In genomic region chr1:206551296-206551984, GRCh38 we compare ENCODE assay signal across 19 cellular contexts. TPM values are rescaled to one million over a fixed set of nuclear protein-coding genes. Genes with fewer than 3 reads are reported as not detected.
DNase-seq lines count a peak whose midpoint lies in the region; ATAC-seq and TF ChIP-seq lines count a peak whose summit lies in the region.
"Had no signal": no experiment of that assay in that cellular context is flagged by ENCODE, and none has a peak within 500 bp of the region (broad histone marks: within the 10 kb centered on the region; RNA-seq: fewer than 3 reads in every experiment).

No MANE protein-coding gene starts in this region.

- no peak overlapping the region for H3K4me3 Mint-ChIP-seq in T-helper 17 cell
- H3K4me3 Mint-ChIP-seq: type B pancreatic cell had no signal

- ATAC-seq in heart left ventricle, result no peak
- no peak for ATAC-seq in T-helper 17 cell

- intact Hi-C loops in heart left ventricle (cut with DNase I), result no loop called here
- intact Hi-C loops in thyroid gland (cut with DNase I), result loop anchor here (2.0 kb wide), 1 partner anchor 25 kb away; no protein-coding TSS in a partner anchor

- TF ChIP-seq CTCF in cardiac muscle cell (IDR thresholded peaks at IDR 0.05; ENCODE audit: low read depth, low read length) (no peak), heart left ventricle (IDR thresholded peaks at IDR 0.05) (no peak), thyroid gland (IDR thresholded peaks at IDR 0.05) (no peak)

- H3K36me3 Mint-ChIP-seq in T-helper 17 cell (ENCODE audit: low read depth), result peaks cover 2% of the 10 kb centered on the region
- H3K36me3 Mint-ChIP-seq: type B pancreatic cell had no signal

- H3K9me3 ChIP-seq in cardiac muscle cell (ENCODE audit: low read depth) (no peaks in the 10 kb centered on the region), heart left ventricle (no peaks in the 10 kb centered on the region), T-helper 17 cell (ENCODE audit: control insufficient read depth, low read length, poor library complexity, severe bottlenecking) (no peaks in the 10 kb centered on the region), thyroid gland (no peaks in the 10 kb centered on the region)
- no peaks in the 10 kb centered on the region for H3K9me3 ChIP-seq in effector memory CD4-positive, alpha-beta T cell (ENCODE audit: control insufficient read depth, low read length)
- H3K9me3 ChIP-seq: heart right ventricle, pancreas, sigmoid colon had no signal

- H3K27ac ChIP-seq in cardiac muscle cell (peak overlapping the region; percentile 52), heart left ventricle (peak overlapping the region in 1 of 12 donors; percentile 58), thyroid gland (peak overlapping the region in 2 of 3 donors; percentile 53 to 62)
- peak overlapping the region; percentile 66 for H3K27ac ChIP-seq in effector memory CD4-positive, alpha-beta T cell (ENCODE audit: insufficient read depth, low read length, poor library complexity, severe bottlenecking)
- H3K27ac ChIP-seq: GM23248, KMS-11, pancreas, sigmoid colon had no signal

- H3K27me3 Mint-ChIP-seq in T-helper 17 cell, result no peaks in the 10 kb centered on the region
- H3K27me3 Mint-ChIP-seq: stimulated activated naive CD8-positive, alpha-beta T cell treated with anti-CD3 and anti-CD28 coated beads, Interleukin-15, amount 100 ng/mL, for 72 hours had no signal

- H3K4me1 ChIP-seq in cardiac muscle cell (ENCODE audit: low read depth), result peaks cover 29% of the 10 kb centered on the region
- peaks cover 0 to 30% (median 17%) of the 10 kb centered on the region in 12 donors for H3K4me1 ChIP-seq in heart left ventricle
- peaks cover 37% of the 10 kb centered on the region for H3K4me1 ChIP-seq in effector memory CD4-positive, alpha-beta T cell (ENCODE audit: control insufficient read depth, insufficient read depth, low read length, poor library complexity, severe bottlenecking)
- peaks cover 9 to 42% of the 10 kb centered on the region in 2 donors for H3K4me1 ChIP-seq in thyroid gland

- TF ChIP-seq POLR2A in heart left ventricle (IDR thresholded peaks at IDR 0.05) (no peak), thyroid gland (IDR thresholded peaks at IDR 0.05) (no peak)

- DNase-seq in cardiac muscle cell (ENCODE audit: low read depth in 1 of 2, low spot score in 1 of 2) (no peak), heart left ventricle (no peak), T-helper 17 cell (no peak), thyroid gland (no peak), HuH-7.5 (ENCODE audit: low spot score) (no peak)
- no peak for DNase-seq in effector memory CD4-positive, alpha-beta T cell
- no peak for DNase-seq in stimulated activated CD8-positive, alpha-beta memory T cell treated with anti-CD3 and anti-CD28 coated beads, Interleukin-4, amount 100 ng/mL, for 48 hours
- DNase-seq: activated gamma-delta T cell, AML-193, GM23248, heart right ventricle, NCI-H1048, NCI-H2029, pancreas, RPMI8226, sigmoid colon had no signal

- H3K36me3 ChIP-seq in cardiac muscle cell (no peaks in the 10 kb centered on the region), heart left ventricle (no peaks in the 10 kb centered on the region), thyroid gland (no peaks in the 10 kb centered on the region)
- no peaks in the 10 kb centered on the region for H3K36me3 ChIP-seq in effector memory CD4-positive, alpha-beta T cell (ENCODE audit: control insufficient read depth, insufficient read depth, low read length)
- H3K36me3 ChIP-seq: heart right ventricle, pancreas, sigmoid colon had no signal

- peaks cover 50% of the 10 kb centered on the region for H3K4me1 Mint-ChIP-seq in T-helper 17 cell

- H3K4me3 ChIP-seq in cardiac muscle cell (no peak overlapping the region), heart left ventricle (no peak overlapping the region), thyroid gland (replicated peaks in 1 of 3) (no peak overlapping the region)
- no peak overlapping the region for H3K4me3 ChIP-seq in effector memory CD4-positive, alpha-beta T cell (ENCODE audit: insufficient read depth, low read depth, low read length, poor library complexity, severe bottlenecking)
- H3K4me3 ChIP-seq: GM23248, heart right ventricle, pancreas, sigmoid colon had no signal

- 77 to 87% (median 82%) methylated on average over 6 to 9 of the region's 9 CpGs for WGBS in heart left ventricle, 4 donors
- 83 to 95% methylated on average over 8 to 9 of the region's 9 CpGs for WGBS in thyroid gland, 2 donors

- no peaks in the 10 kb centered on the region for H3K27me3 ChIP-seq in cardiac muscle cell
- H3K27me3 ChIP-seq in heart left ventricle, result no peaks in the 10 kb centered on the region
- H3K27me3 ChIP-seq in effector memory CD4-positive, alpha-beta T cell (replicated peaks; ENCODE audit: control insufficient read depth, insufficient read depth, low read length, poor library complexity, severe bottlenecking), result no peaks in the 10 kb centered on the region
- no peaks in the 10 kb centered on the region for H3K27me3 ChIP-seq in thyroid gland
- H3K27me3 ChIP-seq: heart right ventricle, pancreas, sigmoid colon had no signal

- peak overlapping the region; percentile 100 for H3K27ac Mint-ChIP-seq in T-helper 17 cell
- H3K27ac Mint-ChIP-seq: type B pancreatic cell had no signal

RNA-seq across cellular contexts. Expression of gene RASSF5, which starts 44.1 kb away (rescaled TPM):
- total RNA-seq in cardiac muscle cell (45.3 and 50.7 TPM in 2 replicates), heart left ventricle (10 to 100 TPM in 2 of 9 donors, 1 to 10 TPM in 7; 3.2 to 27.4 (median 5.8) TPM), T-helper 17 cell (100 to 1,000 TPM; 177 to 188 TPM), thyroid gland (10 to 100 TPM; 14.0 to 16.4 (median 14.5) TPM)
- polyA plus RNA-seq in cardiac muscle cell (40.9 and 42.0 TPM in 2 replicates), heart left ventricle (1 to 10 TPM; 1.3 to 1.8 TPM)
